ENCODE assay signal across 9 cellular contexts in genomic region chr5:84383296-84383815, GRCh38. TPM values are rescaled to one million over a fixed set of nuclear protein-coding genes. Genes with fewer than 3 reads are reported as not detected.
A peak's percentile ranks its signal among the peaks of the same experiment; 100 is the strongest.
DNase-seq lines count a peak whose midpoint lies in the region; ATAC-seq and TF ChIP-seq lines count a peak whose summit lies in the region.
"Had no signal": no experiment of that assay in that cellular context is flagged by ENCODE, and none has a peak within 500 bp of the region (broad histone marks: within the 10 kb centered on the region; RNA-seq: fewer than 3 reads in every experiment).

No MANE protein-coding gene starts in this region.

- no peak overlapping the region for H3K27ac Mint-ChIP-seq in stimulated activated memory B cell treated with anti-CD40 and anti-IgM and Interleukin-4, amounts not matched to agents 10 μg/mL and 1 μg/mL and 100 μg/mL, for 72 hours
- H3K27ac Mint-ChIP-seq: activated CD4-positive, alpha-beta memory T cell treated with anti-CD3 and anti-CD28 coated beads, Interleukin-2, amount 10 ng/mL, durations not matched to agents 7 days and 5 days had no signal

- TF ChIP-seq CTCF in HL-60 (IDR thresholded peaks at IDR 0.05; ENCODE audit: insufficient read depth, low read length) (no peak), lower leg skin (IDR thresholded peaks at IDR 0.05) (no peak)

- H3K4me3 Mint-ChIP-seq in stimulated activated memory B cell treated with anti-CD40 and anti-IgM and Interleukin-4, amounts not matched to agents 10 μg/mL and 1 μg/mL and 100 μg/mL, for 72 hours, result no peak overlapping the region
- H3K4me3 Mint-ChIP-seq: activated CD4-positive, alpha-beta memory T cell treated with anti-CD3 and anti-CD28 coated beads, Interleukin-2, amount 10 ng/mL, durations not matched to agents 7 days and 5 days had no signal

- 4% methylated on average over 23 to 26 of the region's 26 CpGs for WGBS in lower leg skin, 2 donors

- H3K27me3 Mint-ChIP-seq in stimulated activated memory B cell treated with anti-CD40 and anti-IgM and Interleukin-4, amounts not matched to agents 10 μg/mL and 1 μg/mL and 100 μg/mL, for 72 hours, result peaks cover 49% of the 10 kb centered on the region

- no peaks in the 10 kb centered on the region for H3K9me3 Mint-ChIP-seq in stimulated activated memory B cell treated with anti-CD40 and anti-IgM and Interleukin-4, amounts not matched to agents 10 μg/mL and 1 μg/mL and 100 μg/mL, for 72 hours
- H3K9me3 Mint-ChIP-seq: activated CD4-positive, alpha-beta memory T cell treated with anti-CD3 and anti-CD28 coated beads, Interleukin-2, amount 10 ng/mL, durations not matched to agents 7 days and 5 days had no signal

- H3K4me3 ChIP-seq in HL-60 (replicated peaks; ENCODE audit: insufficient read depth, low read length) (peak overlapping the region; percentile 64), lower leg skin (ENCODE audit: low read depth, poor library complexity, severe bottlenecking) (peak overlapping the region; percentile 16)

- no peaks in the 10 kb centered on the region for H3K27me3 ChIP-seq in HL-60 (ENCODE audit: insufficient read depth, poor library complexity, severe bottlenecking)

- H3K4me1 Mint-ChIP-seq in stimulated activated memory B cell treated with anti-CD40 and anti-IgM and Interleukin-4, amounts not matched to agents 10 μg/mL and 1 μg/mL and 100 μg/mL, for 72 hours, result peaks cover 7% of the 10 kb centered on the region

- H3K36me3 Mint-ChIP-seq in stimulated activated memory B cell treated with anti-CD40 and anti-IgM and Interleukin-4, amounts not matched to agents 10 μg/mL and 1 μg/mL and 100 μg/mL, for 72 hours, result no peaks in the 10 kb centered on the region

- no peak for DNase-seq in HL-60 (ENCODE audit: low read depth in 1 of 2, low spot score in 1 of 2)
- peak; percentile 2 for DNase-seq in cerebellar cortex (ENCODE audit: low spot score)
- DNase-seq in lower leg skin (ENCODE audit: low spot score in 2 of 2), result no peak
- no peak for DNase-seq in kidney glomerular epithelial cell (lab: John Stamatoyannopoulos, UW)
- no peak for DNase-seq in pons (ENCODE audit: low spot score)
- no peak for DNase-seq in SW480 (ENCODE audit: low spot score)
- DNase-seq: activated CD4-positive, alpha-beta memory T cell treated with anti-CD3 and anti-CD28 coated beads, Interleukin-2, amount 10 ng/mL, durations not matched to agents 7 days and 5 days had no signal

- ATAC-seq in stimulated activated memory B cell treated with anti-CD40 and anti-IgM and Interleukin-4, amounts not matched to agents 10 μg/mL and 1 μg/mL and 100 μg/mL, for 72 hours, result peak; percentile 22
- no peak for ATAC-seq in GM21717 (IDR thresholded peaks at IDR 0.05; ENCODE audit: unreplicated experiment)

- no peak for TF ChIP-seq POLR2A in lower leg skin (IDR thresholded peaks at IDR 0.05)

- no peak overlapping the region for H3K27ac ChIP-seq in HL-60 (replicated peaks)

- intact Hi-C loops in lower leg skin (cut with DNase I; ENCODE audit: low total_unique reads), result no loop called here

RNA-seq across cellular contexts. Expression of gene EDIL3, which starts 1.3 kb away (rescaled TPM):
- 10 to 100 TPM; 14.8 to 29.0 (median 20.2) TPM for total RNA-seq in lower leg skin
- total RNA-seq: activated CD4-positive, alpha-beta memory T cell treated with anti-CD3 and anti-CD28 coated beads, Interleukin-2, amount 10 ng/mL, durations not matched to agents 7 days and 5 days had no signal
